In genomic region chr2:66430195-66430905, GRCh38 we compare ENCODE assay signal across 27 cellular contexts. TPM values are rescaled to one million over a fixed set of nuclear protein-coding genes. Genes with fewer than 3 reads are reported as not detected.
DNase-seq lines count a peak whose midpoint lies in the region; ATAC-seq, FAIRE-seq and TF ChIP-seq lines count a peak whose summit lies in the region.
"Had no signal": no experiment of that assay in that cellular context is flagged by ENCODE, and none has a peak within 500 bp of the region (broad histone marks: within the 10 kb centered on the region; RNA-seq: fewer than 3 reads in every experiment).

No MANE protein-coding gene starts in this region.

- peak overlapping the region in 3 of 5 donors; percentile 1 to 62 (median 48) for H3K27ac ChIP-seq in adrenal gland
- H3K27ac ChIP-seq in muscle layer of colon (ENCODE audit: low read depth, low read length) = peak overlapping the region; percentile 90
- peak overlapping the region; percentile 93 to 99 (median 98) for H3K27ac ChIP-seq in sigmoid colon
- H3K27ac ChIP-seq in pancreas = peak overlapping the region in 1 of 4 donors; percentile 11
- H3K27ac ChIP-seq: dorsolateral prefrontal cortex, upper lobe of right lung had no signal

- no peak for ATAC-seq in pancreas
- no peak for ATAC-seq in HG03442 (IDR thresholded peaks at IDR 0.05; ENCODE audit: unreplicated experiment)
- ATAC-seq: upper lobe of right lung, WTC11 had no signal

- no peak for TF ChIP-seq POLR2A in adrenal gland (IDR thresholded peaks at IDR 0.05)
- no peak for TF ChIP-seq POLR2A in sigmoid colon (IDR thresholded peaks at IDR 0.05)

- H3K4me3 ChIP-seq in adrenal gland (peak overlapping the region in 1 of 4 donors; percentile 4), muscle layer of colon (ENCODE audit: low read depth in 1 of 2, low read length in 2 of 2) (peak overlapping the region in 1 of 2 donors; percentile 41), sigmoid colon (peak overlapping the region in 3 of 4 donors; percentile 4 to 84 (median 4)), pancreas (no peak overlapping the region)
- H3K4me3 ChIP-seq: dorsolateral prefrontal cortex, upper lobe of right lung had no signal

- no peak for FAIRE-seq in pancreas (lab: Jason Lieb, UNC)
- FAIRE-seq: astrocyte had no signal

- DNase-seq in NCI-H146 (lab: John Stamatoyannopoulos, UW) (peak; percentile 12), NCI-H146 treated with DMSO at 0.1 percent for 48 hours (lab: John Stamatoyannopoulos, UW; ENCODE audit: unreplicated experiment) (no peak), adrenal gland (no peak), sigmoid colon (no peak), pancreas (no peak), pons (ENCODE audit: low spot score) (no peak)
- DNase-seq: 8988T; activated CD8-positive, alpha-beta memory T cell treated with anti-CD3 and anti-CD28 coated beads, Interleukin-2, amount 50 U/mL, for 4 hours; activated naive CD8-positive, alpha-beta T cell treated with anti-CD3 and anti-CD28 coated beads for 36 hours; CD8-positive, alpha-beta memory T cell; dorsolateral prefrontal cortex; GOT3; head of caudate nucleus; Kasumi-1; kidney glomerular epithelial cell; MV-4-11; NCI-H1694 treated with DMSO at 0.1 percent for 48 hours; NCI-H524 treated with DMSO at 0.1 percent for 48 hours; posterior cingulate gyrus; RPMI8226; T-helper 9 cell; upper lobe of right lung had no signal

- WGBS in adrenal gland, 4 donors = 19 to 33% (median 23%) methylated on average over 4 of the region's 4 CpGs
- 14 to 57% methylated on average over 4 of the region's 4 CpGs for WGBS in sigmoid colon, 2 donors
- WGBS in pancreas, 2 donors = 21% methylated on average over 4 of the region's 4 CpGs

- no peak for TF ChIP-seq CTCF in adrenal gland (IDR thresholded peaks at IDR 0.05)
- TF ChIP-seq CTCF in sigmoid colon (IDR thresholded peaks at IDR 0.05) = no peak
- TF ChIP-seq CTCF in pancreas (IDR thresholded peaks at IDR 0.05) = no peak

- H3K9ac ChIP-seq in muscle layer of colon (ENCODE audit: low read length) = peak overlapping the region; percentile 33

- H3K4me1 ChIP-seq in adrenal gland (replicated peaks in 1 of 2) (peaks cover 6 to 27% of the 10 kb centered on the region in 2 donors), muscle layer of colon (ENCODE audit: insufficient read depth, low read length) (peaks cover 29% of the 10 kb centered on the region), sigmoid colon (peaks cover 0 to 47% (median 36%) of the 10 kb centered on the region in 4 donors), pancreas (peaks cover 0 to 6% (median 5%) of the 10 kb centered on the region in 3 donors)

- intact Hi-C loops in adrenal gland (cut with DNase I) = loop anchor here in 1 of 2 donors (10.0 kb wide), 1 partner anchor 784 kb away; no protein-coding TSS in a partner anchor
- intact Hi-C loops in sigmoid colon (cut with DNase I) = loop anchor here (5.0 to 10.0 kb wide), 8 partner anchors 422 to 1412 kb away; partner anchors contain the start of gene ETAA1
- intact Hi-C loops in pancreas (cut with DNase I) = loop anchor here in 1 of 3 donors (10.0 kb wide), 1 partner anchor 784 kb away; no protein-coding TSS in a partner anchor

- H3K36me3 ChIP-seq in adrenal gland (replicated peaks in 1 of 2) (no peaks in the 10 kb centered on the region), muscle layer of colon (ENCODE audit: insufficient read depth, low read length) (no peaks in the 10 kb centered on the region), sigmoid colon (no peaks in the 10 kb centered on the region), pancreas (no peaks in the 10 kb centered on the region)
- H3K36me3 ChIP-seq: upper lobe of right lung had no signal

- no peaks in the 10 kb centered on the region for H3K27me3 ChIP-seq in adrenal gland
- H3K27me3 ChIP-seq in muscle layer of colon (ENCODE audit: control insufficient read depth in 1 of 2, insufficient read depth in 2 of 2, low read length in 2 of 2) = peaks cover 0 to 4% of the 10 kb centered on the region in 2 donors
- H3K27me3 ChIP-seq in sigmoid colon = peaks cover 0 to 7% (median 0%) of the 10 kb centered on the region in 3 donors
- no peaks in the 10 kb centered on the region for H3K27me3 ChIP-seq in pancreas

- TF ChIP-seq EP300 in sigmoid colon (IDR thresholded peaks at IDR 0.05) = no peak

- no peaks in the 10 kb centered on the region for H3K9me3 ChIP-seq in adrenal gland (replicated peaks in 1 of 3)
- H3K9me3 ChIP-seq in muscle layer of colon (ENCODE audit: low read length) = no peaks in the 10 kb centered on the region
- H3K9me3 ChIP-seq in sigmoid colon = no peaks in the 10 kb centered on the region
- H3K9me3 ChIP-seq in pancreas = no peaks in the 10 kb centered on the region
- H3K9me3 ChIP-seq: upper lobe of right lung had no signal

RNA-seq across cellular contexts. Expression of gene MEIS1, which starts 4.6 kb away (rescaled TPM):
- total RNA-seq in adrenal gland (100 to 1,000 TPM in 5 of 8 donors, 10 to 100 TPM in 3; 56.3 to 257 (median 129) TPM), sigmoid colon (100 to 1,000 TPM; 108 to 144 (median 128) TPM), pancreas (100 to 1,000 TPM in 1 of 6 donors, 10 to 100 TPM in 5; 48.6 to 129 (median 60.3) TPM)
- polyA plus RNA-seq in adrenal gland (100 to 1,000 TPM in 1 of 3 donors, 10 to 100 TPM in 2; 75.4 to 106 (median 98.4) TPM), sigmoid colon (10 to 100 TPM in 1 of 3 donors, 1 to 10 TPM in 2; 2.8 to 14.2 (median 7.8) TPM), pancreas (10 to 100 TPM; 41.3 to 57.7 TPM)
- total RNA-seq: activated naive CD8-positive, alpha-beta T cell treated with anti-CD3 and anti-CD28 coated beads for 36 hours; B cell; CD8-positive, alpha-beta memory T cell had no signal
- polyA plus RNA-seq: CD8-positive, alpha-beta memory T cell had no signal

Comparison
In these comparisons a context has a peak if more than half of its experiments do, and no peak if none do; other contexts are left out.
1. H3K4me3 ChIP-seq: peak in sigmoid colon (3 of 4); none in pancreas (0 of 4).